In the genomic region with DNA sequence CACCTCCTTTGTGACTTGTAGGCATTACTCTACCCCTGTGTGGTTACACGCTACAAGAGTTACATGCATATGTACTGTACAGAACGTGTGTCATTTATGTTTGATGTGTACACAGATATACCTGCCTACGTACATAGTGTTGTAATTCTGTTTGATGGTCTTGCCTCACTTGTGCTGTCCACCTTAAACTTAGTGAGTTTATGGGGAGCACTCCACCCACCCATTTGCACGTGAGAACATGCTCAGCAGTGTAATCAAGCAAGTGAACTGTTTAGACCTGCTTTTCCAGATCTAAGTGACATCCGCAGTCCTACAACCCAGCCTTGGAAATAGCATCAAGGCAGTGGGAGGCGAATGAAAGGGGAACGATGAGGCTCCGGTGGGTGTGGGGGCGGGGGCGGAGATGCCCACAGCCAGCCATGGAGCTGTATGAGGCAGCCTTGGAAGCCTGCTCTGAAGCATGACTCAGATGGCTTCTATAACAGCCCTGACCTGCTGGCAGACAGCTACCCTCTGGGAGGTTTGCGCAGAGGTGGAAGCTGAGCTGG, we compare ENCODE assay signal across 12 cellular contexts. TPM values are rescaled to one million over a fixed set of nuclear protein-coding genes. Genes with fewer than 3 reads are reported as not detected.
A peak's percentile ranks its signal among the peaks of the same experiment; 100 is the strongest.
DNase-seq lines count a peak whose midpoint lies in the region; ATAC-seq and TF ChIP-seq lines count a peak whose summit lies in the region.
"Had no signal": no experiment of that assay in that cellular context is flagged by ENCODE, and none has a peak within 500 bp of the region (broad histone marks: within the 10 kb centered on the region; RNA-seq: fewer than 3 reads in every experiment).

No MANE protein-coding gene starts in this region.

- H3K9me3 ChIP-seq in stomach (no peaks in the 10 kb centered on the region), body of pancreas (no peaks in the 10 kb centered on the region)
- H3K9me3 ChIP-seq: BLaER1 had no signal

- H3K4me3 Mint-ChIP-seq in chondrocyte (ENCODE audit: unreplicated experiment), result peak overlapping the region; percentile 17
- no peak overlapping the region for H3K4me3 Mint-ChIP-seq in stimulated activated memory B cell treated with anti-CD40 and anti-IgM and Interleukin-4, amounts not matched to agents 10 μg/mL and 1 μg/mL and 100 μg/mL, for 72 hours
- H3K4me3 Mint-ChIP-seq: activated naive CD8-positive, alpha-beta T cell treated with anti-CD3 and anti-CD28 coated beads for 36 hours had no signal

- H3K9me3 Mint-ChIP-seq in chondrocyte (ENCODE audit: low read depth), result no peaks in the 10 kb centered on the region
- H3K9me3 Mint-ChIP-seq in stimulated activated memory B cell treated with anti-CD40 and anti-IgM and Interleukin-4, amounts not matched to agents 10 μg/mL and 1 μg/mL and 100 μg/mL, for 72 hours, result no peaks in the 10 kb centered on the region
- H3K9me3 Mint-ChIP-seq: activated naive CD8-positive, alpha-beta T cell treated with anti-CD3 and anti-CD28 coated beads for 36 hours had no signal

- no peak for TF ChIP-seq CTCF in AG10803 (conservative IDR thresholded peaks at IDR 0.05; ENCODE audit: low read length)
- no peak for TF ChIP-seq CTCF in chondrocyte (IDR thresholded peaks at IDR 0.05)
- no peak for TF ChIP-seq CTCF in stomach (IDR thresholded peaks at IDR 0.05)
- TF ChIP-seq CTCF in body of pancreas (IDR thresholded peaks at IDR 0.05), result no peak

- no peaks in the 10 kb centered on the region for H3K27me3 Mint-ChIP-seq in chondrocyte (ENCODE audit: low read depth)
- H3K27me3 Mint-ChIP-seq in stimulated activated memory B cell treated with anti-CD40 and anti-IgM and Interleukin-4, amounts not matched to agents 10 μg/mL and 1 μg/mL and 100 μg/mL, for 72 hours, result no peaks in the 10 kb centered on the region
- H3K27me3 Mint-ChIP-seq: activated naive CD8-positive, alpha-beta T cell treated with anti-CD3 and anti-CD28 coated beads for 36 hours had no signal

- TF ChIP-seq POLR2A in stomach (IDR thresholded peaks at IDR 0.05) (no peak), body of pancreas (IDR thresholded peaks at IDR 0.05) (no peak)

- peak overlapping the region; percentile 93 for H3K27ac Mint-ChIP-seq in chondrocyte (ENCODE audit: unreplicated experiment)
- H3K27ac Mint-ChIP-seq in stimulated activated memory B cell treated with anti-CD40 and anti-IgM and Interleukin-4, amounts not matched to agents 10 μg/mL and 1 μg/mL and 100 μg/mL, for 72 hours, result no peak overlapping the region
- H3K27ac Mint-ChIP-seq: activated naive CD8-positive, alpha-beta T cell treated with anti-CD3 and anti-CD28 coated beads for 36 hours had no signal

- H3K4me1 Mint-ChIP-seq in chondrocyte (ENCODE audit: low read depth), result peaks cover 10% of the 10 kb centered on the region
- H3K4me1 Mint-ChIP-seq in stimulated activated memory B cell treated with anti-CD40 and anti-IgM and Interleukin-4, amounts not matched to agents 10 μg/mL and 1 μg/mL and 100 μg/mL, for 72 hours, result no peaks in the 10 kb centered on the region

- H3K36me3 Mint-ChIP-seq in chondrocyte (ENCODE audit: low read depth), result peaks cover 8% of the 10 kb centered on the region
- peaks cover 13% of the 10 kb centered on the region for H3K36me3 Mint-ChIP-seq in stimulated activated memory B cell treated with anti-CD40 and anti-IgM and Interleukin-4, amounts not matched to agents 10 μg/mL and 1 μg/mL and 100 μg/mL, for 72 hours

- intact Hi-C loops in stomach (cut with DNase I; ENCODE audit: low total_unique reads), result no loop called here
- intact Hi-C loops in body of pancreas (cut with DNase I), result no loop called here

- TF ChIP-seq EP300 in stomach (IDR thresholded peaks at IDR 0.05), result no peak

- no peaks in the 10 kb centered on the region for H3K27me3 ChIP-seq in stomach
- H3K27me3 ChIP-seq in body of pancreas, result no peaks in the 10 kb centered on the region
- H3K27me3 ChIP-seq: BLaER1 had no signal

- H3K4me1 ChIP-seq in stomach (no peaks in the 10 kb centered on the region), body of pancreas (no peaks in the 10 kb centered on the region)
- H3K4me1 ChIP-seq: BLaER1 had no signal

- 62 to 81% (median 74%) methylated on average over 11 of the region's 11 CpGs for WGBS in stomach, 5 donors
- 68 to 87% methylated on average over 9 to 11 of the region's 11 CpGs for WGBS in body of pancreas, 2 donors

- H3K27ac ChIP-seq in stomach, result no peak overlapping the region
- H3K27ac ChIP-seq in body of pancreas, result no peak overlapping the region
- H3K27ac ChIP-seq: BLaER1 had no signal

- H3K4me3 ChIP-seq in AG10803 (ENCODE audit: low read length) (no peak overlapping the region), stomach (no peak overlapping the region), body of pancreas (no peak overlapping the region)
- H3K4me3 ChIP-seq: BLaER1 had no signal

- ATAC-seq in stimulated activated memory B cell treated with anti-CD40 and anti-IgM and Interleukin-4, amounts not matched to agents 10 μg/mL and 1 μg/mL and 100 μg/mL, for 72 hours, result no peak
- ATAC-seq in body of pancreas, result no peak

- peak; percentile 47 for DNase-seq in AG10803 (ENCODE audit: low read depth)
- peak; percentile 44 for DNase-seq in M059J (ENCODE audit: low read depth)
- DNase-seq in chondrocyte (ENCODE audit: low spot score), result no peak
- peak; percentile 52 for DNase-seq in myocyte (ENCODE audit: low read depth)
- no peak for DNase-seq in NCI-H446 treated with DMSO at 0.1 percent for 48 hours (lab: John Stamatoyannopoulos, UW)
- no peak for DNase-seq in stomach
- no peak for DNase-seq in body of pancreas
- DNase-seq: activated CD4-positive, CD25-positive, alpha-beta regulatory T cell treated with anti-CD3 and anti-CD28 coated beads, Interleukin-2, amount 50 U/mL, for 72 hours; activated naive CD8-positive, alpha-beta T cell treated with anti-CD3 and anti-CD28 coated beads for 36 hours; NCI-H1105 treated with DMSO at 0.1 percent for 48 hours had no signal

- H3K36me3 ChIP-seq in stomach, result peaks cover 5 to 15% (median 12%) of the 10 kb centered on the region in 4 donors
- no peaks in the 10 kb centered on the region for H3K36me3 ChIP-seq in body of pancreas (replicated peaks in 1 of 2; ENCODE audit: insufficient read depth in 1 of 2, low read depth in 2 of 2)

RNA-seq across cellular contexts. Expression of a gene that starts 52.1 kb away (rescaled TPM):
- total RNA-seq in M059J (2014; rRNA removed; shearing (Covaris generic)), result 1.9 and 4.6 TPM in 2 replicates
- total RNA-seq in chondrocyte (14.5 to 15.5 TPM (median 15.5 TPM) in 3 replicates), myocyte (3.1 and 4.0 TPM in 2 replicates), stomach (10 to 100 TPM in 2 of 5 donors, 1 to 10 TPM in 2, under 1 TPM in 1; 0.29 to 26.3 (median 5.4) TPM), body of pancreas (1 to 10 TPM; 3.1 to 6.6 TPM)
- 10.0 TPM for polyA plus RNA-seq in myocyte (2012)
- polyA plus RNA-seq in stomach, result 1 to 10 TPM; 2.9 to 4.1 (median 3.2) TPM

RNA-seq across cellular contexts. Expression of a gene that starts 53.3 kb away (rescaled TPM):
- 120 and 173 TPM in 2 replicates for total RNA-seq in M059J (2014; rRNA removed; shearing (Covaris generic))
- total RNA-seq in chondrocyte (128 to 137 TPM (median 128 TPM) in 3 replicates), myocyte (180 and 206 TPM in 2 replicates), stomach (100 to 1,000 TPM in 1 of 5 donors, 10 to 100 TPM in 4; 46.9 to 277 (median 64.3) TPM), body of pancreas (10 to 100 TPM; 35.5 to 55.0 TPM)
- 158 TPM for polyA plus RNA-seq in myocyte (2012)
- polyA plus RNA-seq in stomach, result 10 to 100 TPM; 41.5 to 60.7 (median 43.9) TPM

Comparison
In these comparisons a context has a peak if more than half of its experiments do, and no peak if none do; other contexts are left out.
1. DNase-seq: peak in AG10803 (single experiment), M059J (single experiment) and myocyte (single experiment); none in chondrocyte (single experiment), NCI-H446 treated with DMSO at 0.1 percent for 48 hours (single experiment), stomach (single experiment) and body of pancreas (0 of 4).